8 cellular contexts compared by ENCODE assay signal in genomic region chr16:29454835-29455234, GRCh38. TPM values are rescaled to one million over a fixed set of nuclear protein-coding genes. Genes with fewer than 3 reads are reported as not detected.
DNase-seq lines count a peak whose midpoint lies in the region; ATAC-seq, FAIRE-seq and TF ChIP-seq lines count a peak whose summit lies in the region.
"Not testable (repeated sequence)": the region's sequence is repeated elsewhere in the genome, so short reads cannot be mapped to it uniquely, and the experiment has no call there.
"Had no signal": no experiment of that assay in that cellular context is flagged by ENCODE, and none has a peak within 500 bp of the region (broad histone marks: within the 10 kb centered on the region; RNA-seq: fewer than 3 reads in every experiment).

No MANE protein-coding gene starts in this region.

- not testable (repeated sequence) for TF ChIP-seq POLR2A in IMR-90 (IDR thresholded peaks at IDR 0.05; ENCODE audit: low read depth, low read length); K562 (conservative IDR thresholded peaks at IDR 0.05)

- H3K9me3 ChIP-seq in IMR-90 (ENCODE audit: control insufficient read depth, insufficient read depth, low read length); K562 (replicated peaks; ENCODE audit: control insufficient read depth, insufficient read depth, low read depth, low read length): not testable (repeated sequence)

- WGBS in IMR-90 (ENCODE audit: extremely low coverage in 2 of 2, insufficient read length in 1 of 2), 2 experiments, result no CpG with 5 or more reads among the region's 28 CpGs
- WGBS in K562 (ENCODE audit: insufficient coverage, low coverage, missing lambda C conversion rate), result no CpG with 5 or more reads among the region's 28 CpGs

- TF ChIP-seq RAD21 in IMR-90 (IDR thresholded peaks at IDR 0.05; ENCODE audit: low read length); K562 (CRISPR knock-in tag; conservative IDR thresholded peaks at IDR 0.05 in 1 of 2, IDR thresholded peaks at IDR 0.05 in 1 of 2): not testable (repeated sequence)

- not testable (repeated sequence) for H3K79me1 ChIP-seq in IMR-90 (ENCODE audit: low read depth in 1 of 2, low read length in 2 of 2)

- peak; percentile 70 for FAIRE-seq in K562 (lab: Jason Lieb, UNC)

- not testable (repeated sequence) for H4K5ac ChIP-seq in IMR-90 (ENCODE audit: low read depth, low read length)

- not testable (repeated sequence) for DNase-seq in IMR-90; K562 (ENCODE audit: extremely low read depth in 1 of 4, low spot score in 3 of 4); naive B cell

- H3K79me2 ChIP-seq in K562 (ENCODE audit: control insufficient read depth, insufficient read depth, low read length), result not testable (repeated sequence)

- not testable (repeated sequence) for H3K27ac ChIP-seq in IMR-90 (ENCODE audit: insufficient read depth, low read length); K562 (ENCODE audit: extremely low read depth, low read depth, low read length)

- not testable (repeated sequence) for TF ChIP-seq CTCF in IMR-90 (conservative IDR thresholded peaks at IDR 0.05; ENCODE audit: low read depth, low read length); K562 (IDR thresholded peaks at IDR 0.05 in 2 of 3, conservative IDR thresholded peaks at IDR 0.05 in 1 of 3; ENCODE audit: insufficient read depth in 2 of 3, low read depth in 1 of 3, low read length in 3 of 3)

- not testable (repeated sequence) for H3K36me3 ChIP-seq in IMR-90 (ENCODE audit: control insufficient read depth, insufficient read depth, low read length); K562 (ENCODE audit: control insufficient read depth, insufficient read depth, low read length)

- H3K23ac ChIP-seq in IMR-90 (ENCODE audit: low read depth, low read length), result not testable (repeated sequence)

- not testable (repeated sequence) for H3K4ac ChIP-seq in IMR-90 (ENCODE audit: low read depth, low read length)

- in situ Hi-C loops in IMR-90 (cut with MboI; ENCODE audit: low sequenced_read_pairs), result not testable (repeated sequence)
- in situ Hi-C loops in K562 (cut with MboI), result loop anchor here (5.0 to 25.0 kb wide), 4 partner anchors 682 to 1182 kb away; partner anchors contain the start of genes CD2BP2, MYL11 and TBC1D10B

- POLR2A ChIA-PET in IMR-90 (lab: Charles Lee; ENCODE audit: unreplicated experiment); K562 (lab: Yijun Ruan, JAX): not testable (repeated sequence)

- not testable (repeated sequence) for H4K20me1 ChIP-seq in IMR-90 (ENCODE audit: insufficient read depth, low read length); K562 (replicated peaks; ENCODE audit: control insufficient read depth, insufficient read depth, low read length)

- intact Hi-C loops in IMR-90 (cut with micrococcal nuclease); K562 (cut with micrococcal nuclease): not testable (repeated sequence)

- CTCF ChIA-PET in IMR-90 (lab: Yijun Ruan, JAX); K562 (lab: Yijun Ruan, JAX; ENCODE audit: low intra/inter-chr PET ratio): not testable (repeated sequence)

- H3K4me1 Mint-ChIP-seq in naive B cell, result not testable (repeated sequence)

- H3K9me3 Mint-ChIP-seq in naive B cell, result not testable (repeated sequence)

- H3K14ac ChIP-seq in IMR-90 (replicated peaks; ENCODE audit: low read depth, low read length), result not testable (repeated sequence)

- H3K56ac ChIP-seq in IMR-90 (ENCODE audit: extremely low read depth, insufficient read depth, low read length), result not testable (repeated sequence)

- not testable (repeated sequence) for H3K18ac ChIP-seq in IMR-90 (ENCODE audit: low read depth, low read length)

- ATAC-seq in GM18867 (IDR thresholded peaks at IDR 0.05; ENCODE audit: unreplicated experiment) (peak; percentile 60), GM21367 (IDR thresholded peaks at IDR 0.05; ENCODE audit: unreplicated experiment) (peak; percentile 41), HG02678 (IDR thresholded peaks at IDR 0.05; ENCODE audit: unreplicated experiment) (peak; percentile 65), HG03108 (IDR thresholded peaks at IDR 0.05; ENCODE audit: unreplicated experiment) (peak; percentile 48), IMR-90 (ENCODE audit: low read depth) (peak; percentile 77), K562 (peak; percentile 88), naive B cell (ENCODE audit: low read depth in 2 of 2) (peak; percentile 65 to 66)

- H3K27ac Mint-ChIP-seq in naive B cell, result not testable (repeated sequence)

- dilution Hi-C loops in IMR-90 (cut with HindIII; ENCODE audit: low sequenced_read_pairs, unreplicated experiment), result not testable (repeated sequence)

- H2AK5ac ChIP-seq in IMR-90 (ENCODE audit: low read depth, low read length), result not testable (repeated sequence)

- not testable (repeated sequence) for H3K36me3 Mint-ChIP-seq in naive B cell

- not testable (repeated sequence) for H4K8ac ChIP-seq in IMR-90 (ENCODE audit: low read depth in 2 of 2, low read length in 2 of 2)

- not testable (repeated sequence) for H3K4me3 ChIP-seq in IMR-90 (ENCODE audit: insufficient read depth, low read depth, low read length); K562

- H3K4me2 ChIP-seq in IMR-90 (ENCODE audit: low read depth, low read length); K562 (ENCODE audit: insufficient read depth, low read length): not testable (repeated sequence)

- not testable (repeated sequence) for BruUV-seq in IMR-90 (replicated peaks; lab: Mats Ljungman, UMichigan); K562 (replicated peaks; lab: Mats Ljungman, UMichigan)

- not testable (repeated sequence) for TF ChIP-seq EP300 in K562 (IDR thresholded peaks at IDR 0.05; ENCODE audit: low read length)

- H3K27me3 ChIP-seq in IMR-90 (ENCODE audit: control insufficient read depth, insufficient read depth, low read length); K562 (ENCODE audit: control insufficient read depth in 2 of 2, insufficient read depth in 2 of 2, low read length in 2 of 2): not testable (repeated sequence)

- not testable (repeated sequence) for H4K91ac ChIP-seq in IMR-90 (ENCODE audit: insufficient read depth, low read depth, low read length)

- H2BK15ac ChIP-seq in IMR-90 (ENCODE audit: low read depth, low read length), result not testable (repeated sequence)

- H2BK20ac ChIP-seq in IMR-90 (ENCODE audit: low read depth, low read length), result not testable (repeated sequence)

- not testable (repeated sequence) for H3K27me3 Mint-ChIP-seq in naive B cell

- not testable (repeated sequence) for H2BK5ac ChIP-seq in IMR-90 (ENCODE audit: low read depth, low read length, poor library complexity, severe bottlenecking)

- not testable (repeated sequence) for H3K4me1 ChIP-seq in IMR-90 (ENCODE audit: control insufficient read depth, insufficient read depth, low read length); K562 (replicated peaks in 1 of 2; ENCODE audit: control insufficient read depth in 2 of 2, insufficient read depth in 2 of 2, low read length in 2 of 2)

- H3K9me1 ChIP-seq in IMR-90 (ENCODE audit: insufficient read depth, low read length); K562 (ENCODE audit: control insufficient read depth, insufficient read depth, low read length): not testable (repeated sequence)

- not testable (repeated sequence) for H2AK9ac ChIP-seq in IMR-90 (replicated peaks; ENCODE audit: low read depth, low read length, poor library complexity)

- H2BK120ac ChIP-seq in IMR-90 (ENCODE audit: low read depth, low read length), result not testable (repeated sequence)

- H2AFZ ChIP-seq in IMR-90 (replicated peaks; ENCODE audit: low read length, poor library complexity); K562 (ENCODE audit: low read depth, low read length): not testable (repeated sequence)

- H3K9ac ChIP-seq in IMR-90 (ENCODE audit: low read depth, low read length); K562 (ENCODE audit: insufficient read depth in 1 of 2, low read depth in 2 of 2, low read length in 2 of 2): not testable (repeated sequence)

- not testable (repeated sequence) for H3K4me3 Mint-ChIP-seq in naive B cell

RNA-seq across cellular contexts. Expression of gene SLX1B, which starts 0.5 kb away (rescaled TPM):
- total RNA-seq in IMR-90 (2012; rRNA removed) (8.3 and 9.3 TPM in 2 replicates), K562 (2014; rRNA removed) (4.0 and 19.6 TPM in 2 replicates), K562 (2014; rRNA removed; fragmentation: Illumina TruSeq; extraction: Trizol) (10.9 and 11.4 TPM in 2 replicates), K562 (2015; rRNA removed; fragmentation: Illumina TruSeq; extraction: Trizol) (28.1 and 31.0 TPM in 2 replicates), K562 (2021) (43.5 and 49.6 TPM in 2 replicates)
- polyA plus RNA-seq in IMR-90 (2012; rRNA removed) (15.8 and 19.6 TPM in 2 replicates), K562 (2011; rRNA removed) (12.4 and 15.1 TPM in 2 replicates), K562 (2014; fragmentation: Illumina TruSeq; extraction: Trizol) (10.3 and 24.1 TPM in 2 replicates), K562 (2014; fragmentation: Nextera tagmentation; extraction: Ambion mirVana) (1 to 10 TPM; 1.6 to 2.8 TPM), K562 (2014; rRNA removed) (22.8 and 41.7 TPM in 2 replicates), naive B cell (ENCODE audit: low read depth in 6 of 6) (10 to 100 TPM in 4 of 6 donors, 1 to 10 TPM in 2; 8.7 to 16.0 (median 12.4) TPM)
- polyA plus RNA-seq in IMR-90 (2012; cell fraction: cytosol; rRNA removed), result 13.2 and 33.9 TPM in 2 replicates
- polyA plus RNA-seq in IMR-90 (2012; cell fraction: nucleus; rRNA removed; ENCODE audit: low replicate concordance), result 32.4 and 93.2 TPM in 2 replicates
- 9.5 and 24.5 TPM in 2 replicates for total RNA-seq in K562 (2011; cell fraction: chromatin; rRNA removed; ENCODE audit: low replicate concordance)
- 20.1 and 24.8 TPM in 2 replicates for total RNA-seq in K562 (2011; cell fraction: nucleolus; rRNA removed)
- total RNA-seq in K562 (2011; cell fraction: nucleoplasm; rRNA removed), result 13.3 and 23.2 TPM in 2 replicates
- polyA plus RNA-seq in K562 (2011; cell fraction: cytosol; rRNA removed), result 13.1 and 84.8 TPM in 2 replicates
- polyA plus RNA-seq in K562 (2011; cell fraction: nucleus; rRNA removed), result 12.6 and 21.3 TPM in 2 replicates
- 1.0 and 1.4 TPM in 2 replicates for polyA plus RNA-seq in K562 (2012)
- polyA minus RNA-seq in K562 (2011; rRNA and poly(A)+ RNA removed), result 2.3 and 3.5 TPM in 2 replicates
- polyA minus RNA-seq in K562 (2011; cell fraction: cytosol; rRNA and poly(A)+ RNA removed), result 14.7 and 19.2 TPM in 2 replicates
- polyA minus RNA-seq in K562 (2011; cell fraction: nucleus; rRNA and poly(A)+ RNA removed), result 9.0 and 11.2 TPM in 2 replicates

RNA-seq across cellular contexts. Expression of gene BOLA2, which starts 0.7 kb away (rescaled TPM):
- total RNA-seq in IMR-90 (2012; rRNA removed), result 7.2 and 11.9 TPM in 2 replicates
- polyA plus RNA-seq in IMR-90 (2012; rRNA removed), result 32.1 and 38.0 TPM in 2 replicates
- 12.2 and 27.2 TPM in 2 replicates for polyA plus RNA-seq in IMR-90 (2012; cell fraction: cytosol; rRNA removed)
- polyA plus RNA-seq in IMR-90 (2012; cell fraction: nucleus; rRNA removed; ENCODE audit: low replicate concordance), result 4.1 and 6.6 TPM in 2 replicates
- 30.8 and 84.3 TPM in 2 replicates for total RNA-seq in K562 (2011; cell fraction: chromatin; rRNA removed; ENCODE audit: low replicate concordance)
- 12.7 and 18.0 TPM in 2 replicates for total RNA-seq in K562 (2011; cell fraction: nucleolus; rRNA removed)
- total RNA-seq in K562 (2011; cell fraction: nucleoplasm; rRNA removed), result 35.3 and 40.5 TPM in 2 replicates
- 93.0 and 115 TPM in 2 replicates for total RNA-seq in K562 (2014; rRNA removed)
- total RNA-seq in K562 (2014; rRNA removed; fragmentation: Illumina TruSeq; extraction: Trizol), result 7.5 and 12.4 TPM in 2 replicates
- 24.6 and 27.6 TPM in 2 replicates for total RNA-seq in K562 (2015; rRNA removed; fragmentation: Illumina TruSeq; extraction: Trizol)
- total RNA-seq in K562 (2021), result 6.3 and 10.4 TPM in 2 replicates
- 16.5 and 17.8 TPM in 2 replicates for polyA plus RNA-seq in K562 (2011; rRNA removed)
- polyA plus RNA-seq in K562 (2011; cell fraction: cytosol; rRNA removed), result 39.2 and 58.8 TPM in 2 replicates
- 9.5 and 14.0 TPM in 2 replicates for polyA plus RNA-seq in K562 (2011; cell fraction: nucleus; rRNA removed)
- polyA plus RNA-seq in K562 (2012), result 31.3 and 41.4 TPM in 2 replicates
- polyA plus RNA-seq in K562 (2014; fragmentation: Illumina TruSeq; extraction: Trizol), result 22.9 and 27.9 TPM in 2 replicates
- polyA plus RNA-seq in K562 (2014; fragmentation: Nextera tagmentation; extraction: Ambion mirVana), result 10 to 100 TPM; 26.8 to 35.3 TPM
- polyA plus RNA-seq in K562 (2014; rRNA removed), result 84.5 and 91.9 TPM in 2 replicates
- polyA minus RNA-seq in K562 (2011; rRNA and poly(A)+ RNA removed), result 6.0 and 8.8 TPM in 2 replicates
- 1.0 and 2.6 TPM in 2 replicates for polyA minus RNA-seq in K562 (2011; cell fraction: cytosol; rRNA and poly(A)+ RNA removed)
- 7.5 and 9.6 TPM in 2 replicates for polyA minus RNA-seq in K562 (2011; cell fraction: nucleus; rRNA and poly(A)+ RNA removed)
- polyA plus RNA-seq in naive B cell (ENCODE audit: low read depth in 6 of 6), result 10 to 100 TPM; 17.3 to 35.5 (median 27.3) TPM

RNA-seq across cellular contexts. Expression of gene SULT1A4, which starts 4.9 kb away (rescaled TPM):
- 0.28 and 1.1 TPM in 2 replicates for total RNA-seq in IMR-90 (2012; rRNA removed)
- polyA plus RNA-seq in IMR-90 (2012; rRNA removed), result 2.4 and 2.5 TPM in 2 replicates
- polyA plus RNA-seq in IMR-90 (2012; cell fraction: cytosol; rRNA removed), result 0.65 TPM in 1 of 2 replicates, not detected in the other
- 7.1 and 8.9 TPM in 2 replicates for polyA plus RNA-seq in IMR-90 (2012; cell fraction: nucleus; rRNA removed; ENCODE audit: low replicate concordance)
- total RNA-seq in K562 (2011; cell fraction: chromatin; rRNA removed; ENCODE audit: low replicate concordance), result 4.9 and 10.3 TPM in 2 replicates
- total RNA-seq in K562 (2011; cell fraction: nucleolus; rRNA removed), result 2.9 and 4.0 TPM in 2 replicates
- total RNA-seq in K562 (2011; cell fraction: nucleoplasm; rRNA removed), result 1.2 and 2.1 TPM in 2 replicates
- total RNA-seq in K562 (2014; rRNA removed), result 3.5 and 9.5 TPM in 2 replicates
- total RNA-seq in K562 (2014; rRNA removed; fragmentation: Illumina TruSeq; extraction: Trizol), result 4.7 and 11.6 TPM in 2 replicates
- total RNA-seq in K562 (2015; rRNA removed; fragmentation: Illumina TruSeq; extraction: Trizol), result 7.7 and 8.8 TPM in 2 replicates
- 0.58 and 6.8 TPM in 2 replicates for total RNA-seq in K562 (2021)
- polyA plus RNA-seq in K562 (2011; rRNA removed), result 1.9 and 2.3 TPM in 2 replicates
- 1.2 TPM in 1 of 2 replicates, not detected in the other for polyA plus RNA-seq in K562 (2011; cell fraction: cytosol; rRNA removed)
- 5.5 and 6.0 TPM in 2 replicates for polyA plus RNA-seq in K562 (2011; cell fraction: nucleus; rRNA removed)
- 14.7 and 17.3 TPM in 2 replicates for polyA plus RNA-seq in K562 (2012)
- polyA plus RNA-seq in K562 (2014; fragmentation: Illumina TruSeq; extraction: Trizol), result 13.1 and 18.8 TPM in 2 replicates
- polyA plus RNA-seq in K562 (2014; fragmentation: Nextera tagmentation; extraction: Ambion mirVana), result 10 to 100 TPM; 18.6 to 22.6 TPM
- 3.1 and 3.3 TPM in 2 replicates for polyA plus RNA-seq in K562 (2014; rRNA removed)
- 0.28 TPM in 1 of 2 replicates, not detected in the other for polyA minus RNA-seq in K562 (2011; rRNA and poly(A)+ RNA removed)
- 1.3 TPM in 1 of 2 replicates, not detected in the other for polyA minus RNA-seq in K562 (2011; cell fraction: cytosol; rRNA and poly(A)+ RNA removed)
- polyA minus RNA-seq in K562 (2011; cell fraction: nucleus; rRNA and poly(A)+ RNA removed), result 1.00 and 2.0 TPM in 2 replicates
- polyA plus RNA-seq in naive B cell (ENCODE audit: low read depth in 6 of 6), result 1 to 10 TPM in 2 of 6 donors, under 1 TPM in 1, not detected in 3; 0.78 to 2.1 (median 1.9) TPM

RNA-seq across cellular contexts. Expression of gene NPIPB11, which starts 48.3 kb away (rescaled TPM):
- total RNA-seq in IMR-90 (2012; rRNA removed) (under 0.01 TPM in 2 replicates), K562 (2014; rRNA removed) (0.08 and 0.18 TPM in 2 replicates), K562 (2014; rRNA removed; fragmentation: Illumina TruSeq; extraction: Trizol) (0.26 and 0.36 TPM in 2 replicates), K562 (2015; rRNA removed; fragmentation: Illumina TruSeq; extraction: Trizol) (0.47 and 0.49 TPM in 2 replicates), K562 (2021) (0.80 and 0.87 TPM in 2 replicates)
- polyA plus RNA-seq in IMR-90 (2012; rRNA removed) (1.8 and 2.1 TPM in 2 replicates), K562 (2011; rRNA removed) (0.33 and 0.92 TPM in 2 replicates), K562 (2014; fragmentation: Illumina TruSeq; extraction: Trizol) (1.3 and 1.9 TPM in 2 replicates), K562 (2014; fragmentation: Nextera tagmentation; extraction: Ambion mirVana) (under 1 TPM; 0.03 to 0.20 TPM), K562 (2014; rRNA removed) (0.95 and 1.2 TPM in 2 replicates), naive B cell (ENCODE audit: low read depth in 6 of 6) (1 to 10 TPM in 1 of 6 donors, under 1 TPM in 5; 0.28 to 1.1 (median 0.73) TPM)
- polyA plus RNA-seq in IMR-90 (2012; cell fraction: cytosol; rRNA removed), result 0.37 and 0.66 TPM in 2 replicates
- 14.8 and 19.7 TPM in 2 replicates for polyA plus RNA-seq in IMR-90 (2012; cell fraction: nucleus; rRNA removed; ENCODE audit: low replicate concordance)
- total RNA-seq in K562 (2011; cell fraction: chromatin; rRNA removed; ENCODE audit: low replicate concordance), result 6.8 and 7.2 TPM in 2 replicates
- total RNA-seq in K562 (2011; cell fraction: nucleolus; rRNA removed), result 1.7 and 1.8 TPM in 2 replicates
- 2.5 and 2.6 TPM in 2 replicates for total RNA-seq in K562 (2011; cell fraction: nucleoplasm; rRNA removed)
- 0.72 and 0.74 TPM in 2 replicates for polyA plus RNA-seq in K562 (2011; cell fraction: cytosol; rRNA removed)
- 3.5 and 6.5 TPM in 2 replicates for polyA plus RNA-seq in K562 (2011; cell fraction: nucleus; rRNA removed)
- 0.74 and 1.9 TPM in 2 replicates for polyA plus RNA-seq in K562 (2012)
- polyA minus RNA-seq in K562 (2011; rRNA and poly(A)+ RNA removed), result 0.77 and 0.81 TPM in 2 replicates
- polyA minus RNA-seq in K562 (2011; cell fraction: cytosol; rRNA and poly(A)+ RNA removed), result not detected in 2 replicates
- polyA minus RNA-seq in K562 (2011; cell fraction: nucleus; rRNA and poly(A)+ RNA removed), result 1.2 and 1.7 TPM in 2 replicates
- total RNA-seq: skeletal muscle tissue had no signal

RNA-seq across cellular contexts. Expression of gene NPIPB12, which starts 51.4 kb away (rescaled TPM):
- total RNA-seq in IMR-90 (2012; rRNA removed) (3.9 and 5.6 TPM in 2 replicates), K562 (2014; rRNA removed) (8.9 and 16.8 TPM in 2 replicates), K562 (2014; rRNA removed; fragmentation: Illumina TruSeq; extraction: Trizol) (23.6 and 27.3 TPM in 2 replicates), K562 (2015; rRNA removed; fragmentation: Illumina TruSeq; extraction: Trizol) (20.8 and 25.0 TPM in 2 replicates), K562 (2021) (35.2 and 37.5 TPM in 2 replicates)
- polyA plus RNA-seq in IMR-90 (2012; rRNA removed) (15.0 and 18.0 TPM in 2 replicates), K562 (2011; rRNA removed) (24.7 and 28.9 TPM in 2 replicates), K562 (2014; fragmentation: Illumina TruSeq; extraction: Trizol) (34.6 and 47.0 TPM in 2 replicates), K562 (2014; fragmentation: Nextera tagmentation; extraction: Ambion mirVana) (1 to 10 TPM; 3.3 to 8.3 TPM), K562 (2014; rRNA removed) (24.7 and 33.4 TPM in 2 replicates), naive B cell (ENCODE audit: low read depth in 6 of 6) (10 to 100 TPM in 1 of 6 donors, 1 to 10 TPM in 3, not detected in 2; 1.7 to 16.2 (median 5.4) TPM)
- polyA plus RNA-seq in IMR-90 (2012; cell fraction: cytosol; rRNA removed), result 5.2 and 9.1 TPM in 2 replicates
- polyA plus RNA-seq in IMR-90 (2012; cell fraction: nucleus; rRNA removed; ENCODE audit: low replicate concordance), result 128 and 151 TPM in 2 replicates
- total RNA-seq in K562 (2011; cell fraction: chromatin; rRNA removed; ENCODE audit: low replicate concordance), result 299 and 672 TPM in 2 replicates
- 89.1 and 136 TPM in 2 replicates for total RNA-seq in K562 (2011; cell fraction: nucleolus; rRNA removed)
- total RNA-seq in K562 (2011; cell fraction: nucleoplasm; rRNA removed), result 281 and 296 TPM in 2 replicates
- 9.0 and 14.0 TPM in 2 replicates for polyA plus RNA-seq in K562 (2011; cell fraction: cytosol; rRNA removed)
- 100 and 152 TPM in 2 replicates for polyA plus RNA-seq in K562 (2011; cell fraction: nucleus; rRNA removed)
- polyA plus RNA-seq in K562 (2012), result 28.8 and 34.9 TPM in 2 replicates
- 29.3 and 58.4 TPM in 2 replicates for polyA minus RNA-seq in K562 (2011; rRNA and poly(A)+ RNA removed)
- 13.2 and 18.1 TPM in 2 replicates for polyA minus RNA-seq in K562 (2011; cell fraction: cytosol; rRNA and poly(A)+ RNA removed)
- 65.8 and 86.1 TPM in 2 replicates for polyA minus RNA-seq in K562 (2011; cell fraction: nucleus; rRNA and poly(A)+ RNA removed)
